In genomic region chr19:11273288-11273687, GRCh38 we compare ENCODE assay signal across 23 cellular contexts. TPM values are rescaled to one million over a fixed set of nuclear protein-coding genes. Genes with fewer than 3 reads are reported as not detected.
"Had no signal": no experiment of that assay in that cellular context is flagged by ENCODE, and none has a peak within 500 bp of the region (broad histone marks: within the 10 kb centered on the region; RNA-seq: fewer than 3 reads in every experiment).

No MANE protein-coding gene starts in this region.

- H3K27me3 ChIP-seq: esophagus muscularis mucosa, gastrocnemius medialis, pancreas had no signal

- H3K4me3 ChIP-seq: esophagus muscularis mucosa, gastrocnemius medialis, pancreas, prostate gland, stomach, thoracic aorta, transverse colon had no signal

- H3K4me1 ChIP-seq: gastrocnemius medialis, pancreas, prostate gland had no signal

- FAIRE-seq: endometrium, pancreas had no signal

- ATAC-seq: gastrocnemius medialis; natural killer cell treated with Interleukin-12 subunit alpha and Interleukin-12 subunit beta and Interleukin-15 and Interleukin-18, amount 100 ng/mL, for 72 hours; pancreas; sciatic nerve had no signal

- H3K27ac ChIP-seq: epithelial cell of prostate, esophagus muscularis mucosa, pancreas, prostate gland, thoracic aorta, transverse colon had no signal

- DNase-seq: effector memory CD4-positive, alpha-beta T cell; gastrocnemius medialis; hippocampal formation; occipital lobe; pancreas; retina; stimulated activated naive CD4-positive, alpha-beta T cell; stomach; substantia nigra; transverse colon had no signal

- H3K9me3 ChIP-seq: esophagus muscularis mucosa, gastrocnemius medialis, pancreas, prostate gland, stomach, thoracic aorta, transverse colon had no signal

- H3K36me3 ChIP-seq: esophagus muscularis mucosa, gastrocnemius medialis, pancreas, prostate gland, stomach, thoracic aorta, transverse colon had no signal

RNA-seq across cellular contexts. Expression of gene TSPAN16, which starts 22.7 kb away (rescaled TPM):
- total RNA-seq: esophagus muscularis mucosa; fibroblast of villous mesenchyme; gastrocnemius medialis; kidney epithelial cell; lower leg skin; mesothelial cell of epicardium; natural killer cell treated with Interleukin-12 subunit alpha and Interleukin-12 subunit beta and Interleukin-15 and Interleukin-18, amount 100 ng/mL, for 72 hours; occipital lobe; pancreas; sciatic nerve; skeletal muscle tissue; stomach; thoracic aorta; transverse colon; ureter had no signal
- polyA plus RNA-seq: pancreas, stomach had no signal

RNA-seq across cellular contexts. Expression of gene ANGPTL8, which starts 33.9 kb away (rescaled TPM):
- total RNA-seq: fibroblast of villous mesenchyme; kidney epithelial cell; lower leg skin; natural killer cell treated with Interleukin-12 subunit alpha and Interleukin-12 subunit beta and Interleukin-15 and Interleukin-18, amount 100 ng/mL, for 72 hours; occipital lobe; prostate gland; stomach; thoracic aorta; transverse colon; ureter had no signal
